Comparison of ENCODE assay signal across 22 cellular contexts in genomic region chr2:72926368-72926767, GRCh38. TPM values are rescaled to one million over a fixed set of nuclear protein-coding genes. Genes with fewer than 3 reads are reported as not detected.
DNase-seq lines count a peak whose midpoint lies in the region; ATAC-seq lines count a peak whose summit lies in the region.
"Had no signal": no experiment of that assay in that cellular context is flagged by ENCODE, and none has a peak within 500 bp of the region (broad histone marks: within the 10 kb centered on the region; RNA-seq: fewer than 3 reads in every experiment).

No MANE protein-coding gene starts in this region.

- intact Hi-C loops in activated naive CD4-positive, alpha-beta T cell treated with anti-CD3 and anti-CD28 coated beads for 36 hours (cut with micrococcal nuclease): loop anchor here (2.0 kb wide), 1 partner anchor 14 kb away; no protein-coding TSS in a partner anchor

- no peaks in the 10 kb centered on the region for H3K36me3 Mint-ChIP-seq in activated naive CD4-positive, alpha-beta T cell treated with anti-CD3 and anti-CD28 coated beads, Interleukin-2, amount 10 ng/mL, durations not matched to agents 7 days and 5 days
- no peaks in the 10 kb centered on the region for H3K36me3 Mint-ChIP-seq in activated naive CD4-positive, alpha-beta T cell treated with anti-CD3 and anti-CD28 coated beads for 36 hours (ENCODE audit: low read depth)
- H3K36me3 Mint-ChIP-seq in activated naive CD8-positive, alpha-beta T cell treated with anti-CD3 and anti-CD28 coated beads for 36 hours: no peaks in the 10 kb centered on the region
- H3K36me3 Mint-ChIP-seq: CD4-positive, CD25-positive, alpha-beta regulatory T cell had no signal

- peaks cover 5% of the 10 kb centered on the region for H3K4me1 Mint-ChIP-seq in activated naive CD4-positive, alpha-beta T cell treated with anti-CD3 and anti-CD28 coated beads, Interleukin-2, amount 10 ng/mL, durations not matched to agents 7 days and 5 days
- H3K4me1 Mint-ChIP-seq in activated naive CD4-positive, alpha-beta T cell treated with anti-CD3 and anti-CD28 coated beads for 36 hours (ENCODE audit: low read depth): peaks cover 6% of the 10 kb centered on the region
- H3K4me1 Mint-ChIP-seq in activated naive CD8-positive, alpha-beta T cell treated with anti-CD3 and anti-CD28 coated beads for 36 hours: peaks cover 9% of the 10 kb centered on the region

- no peak overlapping the region for H3K9ac ChIP-seq in iPS-15b (ENCODE audit: low read depth, low read length)
- H3K9ac ChIP-seq: KMS-11 had no signal

- H3K4me1 ChIP-seq in iPS-15b (ENCODE audit: control insufficient read depth, insufficient read depth, low read length): peaks cover 6% of the 10 kb centered on the region
- H3K4me1 ChIP-seq: Caco-2 had no signal

- no peaks in the 10 kb centered on the region for H3K9me3 ChIP-seq in iPS-15b (ENCODE audit: control insufficient read depth, insufficient read depth, low read length)
- H3K9me3 ChIP-seq: Caco-2, Peyer's patch had no signal

- H3K27me3 Mint-ChIP-seq in activated naive CD4-positive, alpha-beta T cell treated with anti-CD3 and anti-CD28 coated beads, Interleukin-2, amount 10 ng/mL, durations not matched to agents 7 days and 5 days: peaks cover 45% of the 10 kb centered on the region
- H3K27me3 Mint-ChIP-seq in activated naive CD4-positive, alpha-beta T cell treated with anti-CD3 and anti-CD28 coated beads for 36 hours (ENCODE audit: low read depth): peaks cover 36% of the 10 kb centered on the region
- H3K27me3 Mint-ChIP-seq in activated naive CD8-positive, alpha-beta T cell treated with anti-CD3 and anti-CD28 coated beads for 36 hours: peaks cover 30% of the 10 kb centered on the region

- H3K9me3 Mint-ChIP-seq in activated naive CD4-positive, alpha-beta T cell treated with anti-CD3 and anti-CD28 coated beads, Interleukin-2, amount 10 ng/mL, durations not matched to agents 7 days and 5 days: no peaks in the 10 kb centered on the region
- H3K9me3 Mint-ChIP-seq in activated naive CD4-positive, alpha-beta T cell treated with anti-CD3 and anti-CD28 coated beads for 36 hours: no peaks in the 10 kb centered on the region
- no peaks in the 10 kb centered on the region for H3K9me3 Mint-ChIP-seq in activated naive CD8-positive, alpha-beta T cell treated with anti-CD3 and anti-CD28 coated beads for 36 hours

- DNase-seq in activated naive CD4-positive, alpha-beta T cell treated with anti-CD3 and anti-CD28 coated beads, Interleukin-2, amount 10 ng/mL, durations not matched to agents 7 days and 5 days: peak; percentile 16
- DNase-seq in activated naive CD4-positive, alpha-beta T cell treated with anti-CD3 and anti-CD28 coated beads for 36 hours: no peak
- DNase-seq in HuH-7.5 (ENCODE audit: low spot score) (peak; percentile 6), NCI-H2196 treated with DMSO at 0.1 percent for 48 hours (lab: John Stamatoyannopoulos, UW; ENCODE audit: unreplicated experiment) (no peak)
- DNase-seq in activated naive CD8-positive, alpha-beta T cell treated with anti-CD3 and anti-CD28 coated beads for 36 hours: no peak
- DNase-seq: Caco-2; CD4-positive, CD25-positive, alpha-beta regulatory T cell; DND-41; HCEC 1CT; NCI-H1092 treated with DMSO at 0.1 percent for 48 hours; NCI-H1436 treated with DMSO at 0.1 percent for 48 hours; NCI-H1930; NCI-H2227 treated with DMSO at 0.1 percent for 48 hours; NCI-H510A; NCI-H748 treated with DMSO at 0.1 percent for 48 hours had no signal

- H3K4me3 ChIP-seq in iPS-15b (ENCODE audit: low read depth, low read length): peak overlapping the region; percentile 10
- H3K4me3 ChIP-seq: GM12878, Peyer's patch had no signal

- no peak for ATAC-seq in HG02798 (IDR thresholded peaks at IDR 0.05; ENCODE audit: poor library complexity, unreplicated experiment)
- ATAC-seq: GM12878, SK-N-SH treated with all-trans-retinoic acid at 6 μM for 48 hours had no signal

- no peaks in the 10 kb centered on the region for H3K36me3 ChIP-seq in iPS-15b (ENCODE audit: control insufficient read depth, insufficient read depth, low read length)
- H3K36me3 ChIP-seq: Peyer's patch had no signal

- peaks cover 98% of the 10 kb centered on the region for H3K27me3 ChIP-seq in iPS-15b (ENCODE audit: control insufficient read depth, insufficient read depth, low read length)

- no peak overlapping the region for H3K27ac Mint-ChIP-seq in activated naive CD4-positive, alpha-beta T cell treated with anti-CD3 and anti-CD28 coated beads, Interleukin-2, amount 10 ng/mL, durations not matched to agents 7 days and 5 days
- H3K27ac Mint-ChIP-seq in activated naive CD4-positive, alpha-beta T cell treated with anti-CD3 and anti-CD28 coated beads for 36 hours: no peak overlapping the region
- no peak overlapping the region for H3K27ac Mint-ChIP-seq in activated naive CD8-positive, alpha-beta T cell treated with anti-CD3 and anti-CD28 coated beads for 36 hours
- H3K27ac Mint-ChIP-seq: CD4-positive, CD25-positive, alpha-beta regulatory T cell had no signal

- no peak overlapping the region for H3K4me3 Mint-ChIP-seq in activated naive CD4-positive, alpha-beta T cell treated with anti-CD3 and anti-CD28 coated beads, Interleukin-2, amount 10 ng/mL, durations not matched to agents 7 days and 5 days
- H3K4me3 Mint-ChIP-seq in activated naive CD4-positive, alpha-beta T cell treated with anti-CD3 and anti-CD28 coated beads for 36 hours: no peak overlapping the region
- H3K4me3 Mint-ChIP-seq in activated naive CD8-positive, alpha-beta T cell treated with anti-CD3 and anti-CD28 coated beads for 36 hours: no peak overlapping the region
- H3K4me3 Mint-ChIP-seq: CD4-positive, CD25-positive, alpha-beta regulatory T cell had no signal

- CTCF ChIA-PET in activated naive CD4-positive, alpha-beta T cell treated with anti-CD3 and anti-CD28 coated beads, Interleukin-2, amount 10 ng/mL, durations not matched to agents 7 days and 5 days (lab: Charles Lee): interaction anchor here (1.1 to 2.1 kb wide), 4 partner anchors 11 to 48 kb away, joined by 4 to 8 read pairs (median 5); partner anchors contain the start of gene SPR
- CTCF ChIA-PET in activated naive CD4-positive, alpha-beta T cell treated with anti-CD3 and anti-CD28 coated beads for 36 hours (lab: Charles Lee): interaction anchor here (0.5 to 3.9 kb wide), 7 partner anchors 10 to 286 kb away, joined by 3 to 26 read pairs (median 4); partner anchors contain the start of gene EMX1

RNA-seq across cellular contexts. Expression of gene EMX1, which starts 9.0 kb away (rescaled TPM):
- not detected for total RNA-seq in activated naive CD4-positive, alpha-beta T cell treated with anti-CD3 and anti-CD28 coated beads for 36 hours
- total RNA-seq in activated naive CD8-positive, alpha-beta T cell treated with anti-CD3 and anti-CD28 coated beads for 36 hours: not detected
- total RNA-seq: CD4-positive, CD25-positive, alpha-beta regulatory T cell; OCI-LY7 had no signal

RNA-seq across cellular contexts. Expression of gene SPR, which starts 39.2 kb away (rescaled TPM):
- total RNA-seq in activated naive CD4-positive, alpha-beta T cell treated with anti-CD3 and anti-CD28 coated beads for 36 hours: 1 to 10 TPM; 8.4 to 8.7 TPM
- 10 to 100 TPM; 13.9 TPM for total RNA-seq in activated naive CD8-positive, alpha-beta T cell treated with anti-CD3 and anti-CD28 coated beads for 36 hours
- total RNA-seq: CD4-positive, CD25-positive, alpha-beta regulatory T cell; OCI-LY7 had no signal

Comparison
In these comparisons a context has a peak if more than half of its experiments do, and no peak if none do; other contexts are left out.
1. DNase-seq: peak in activated naive CD4-positive, alpha-beta T cell treated with anti-CD3 and anti-CD28 coated beads, Interleukin-2, amount 10 ng/mL, durations not matched to agents 7 days and 5 days (single experiment) and HuH-7.5 (single experiment); none in activated naive CD4-positive, alpha-beta T cell treated with anti-CD3 and anti-CD28 coated beads for 36 hours (single experiment), NCI-H2196 treated with DMSO at 0.1 percent for 48 hours (single experiment) and activated naive CD8-positive, alpha-beta T cell treated with anti-CD3 and anti-CD28 coated beads for 36 hours (single experiment).